Comparison of ENCODE assay signal across 26 cellular contexts in the genomic region with DNA sequence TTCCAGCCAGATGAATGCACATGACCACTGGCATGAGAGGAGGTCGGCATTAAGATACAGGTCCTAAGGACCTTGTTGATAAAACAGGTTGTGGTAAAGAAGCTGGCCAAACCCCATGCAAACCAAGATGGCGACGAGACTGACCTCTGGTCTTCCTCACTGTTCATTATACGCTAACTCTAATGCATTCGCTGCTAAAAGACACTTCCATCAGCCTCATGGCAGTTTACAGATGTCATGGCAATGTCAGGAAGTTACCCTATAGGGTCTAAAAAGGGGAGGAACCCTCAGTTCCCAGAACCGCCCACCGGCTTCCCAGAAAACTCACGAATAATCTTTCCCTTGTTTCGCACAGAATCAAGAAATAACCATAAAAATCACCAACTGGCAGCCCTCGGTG.
"Had no signal": no experiment of that assay in that cellular context is flagged by ENCODE, and none has a peak within 500 bp of the region (broad histone marks: within the 10 kb centered on the region; RNA-seq: fewer than 3 reads in every experiment).

No MANE protein-coding gene starts in this region.

- ATAC-seq: esophagus mucosa; gastrocnemius medialis; left ventricle myocardium superior; natural killer cell treated with Interleukin-12 subunit alpha and Interleukin-12 subunit beta and Interleukin-15 and Interleukin-18, amount 100 ng/mL, for 72 hours; psoas muscle; right cardiac atrium; stimulated activated memory B cell treated with anti-CD40 and anti-IgM and Interleukin-4, amounts not matched to agents 10 μg/mL and 1 μg/mL and 100 μg/mL, for 72 hours; stimulated activated naive CD8-positive, alpha-beta T cell treated with anti-CD3 and anti-CD28 coated beads, Interleukin-15, Interleukin-2, amounts not matched to agents 100 U/mL and 50 U/mL, for 24 hours had no signal

- H3K9me3 ChIP-seq: colonic mucosa, gastrocnemius medialis, mucosa of descending colon, psoas muscle, testis, tibial artery had no signal

- H3K27ac ChIP-seq: colonic mucosa, epithelial cell of prostate, gastrocnemius medialis, neural progenitor cell, psoas muscle, skin epidermis, spleen, testis, tibial artery had no signal

- H3K4me3 ChIP-seq: colonic mucosa, gastrocnemius medialis, lung, mucosa of descending colon, neural progenitor cell, psoas muscle, skin epidermis, spleen, testis, tibial artery had no signal

- FAIRE-seq: keratinocyte had no signal

- H3K36me3 ChIP-seq: colonic mucosa, neural progenitor cell, spleen, tibial artery had no signal

- H3K27me3 Mint-ChIP-seq: dendritic cell treated with granulocyte-macrophage colony-stimulating factor and Interleukin-4, amounts not matched to agents 40 ng/mL and 50 ng/mL, for 4 days; memory B cell; naive B cell; natural killer cell treated with Interleukin-12 subunit alpha and Interleukin-12 subunit beta and Interleukin-15 and Interleukin-18, amount 100 ng/mL, for 72 hours; stimulated activated memory B cell treated with anti-CD40 and anti-IgM and Interleukin-4, amounts not matched to agents 10 μg/mL and 1 μg/mL and 100 μg/mL, for 72 hours; type B pancreatic cell had no signal

- H3K9me3 Mint-ChIP-seq: dendritic cell treated with granulocyte-macrophage colony-stimulating factor and Interleukin-4, amounts not matched to agents 40 ng/mL and 50 ng/mL, for 4 days; memory B cell; natural killer cell treated with Interleukin-12 subunit alpha and Interleukin-12 subunit beta and Interleukin-15 and Interleukin-18, amount 100 ng/mL, for 72 hours; type B pancreatic cell had no signal

- H3K27ac Mint-ChIP-seq: dendritic cell treated with granulocyte-macrophage colony-stimulating factor and Interleukin-4, amounts not matched to agents 40 ng/mL and 50 ng/mL, for 4 days; endodermal cell; memory B cell; natural killer cell treated with Interleukin-12 subunit alpha and Interleukin-12 subunit beta and Interleukin-15 and Interleukin-18, amount 100 ng/mL, for 72 hours; stimulated activated memory B cell treated with anti-CD40 and anti-IgM and Interleukin-4, amounts not matched to agents 10 μg/mL and 1 μg/mL and 100 μg/mL, for 72 hours; type B pancreatic cell had no signal

- H3K27me3 ChIP-seq: colonic mucosa, gastrocnemius medialis, neural progenitor cell, spleen, testis, tibial artery had no signal

- H3K4me1 ChIP-seq: colonic mucosa, neural progenitor cell, psoas muscle, testis had no signal

- H3K4me2 ChIP-seq: neural progenitor cell had no signal

- H3K9ac ChIP-seq: neural progenitor cell had no signal

- H3K36me3 Mint-ChIP-seq: natural killer cell treated with Interleukin-12 subunit alpha and Interleukin-12 subunit beta and Interleukin-15 and Interleukin-18, amount 100 ng/mL, for 72 hours; type B pancreatic cell had no signal

- H3K4me3 Mint-ChIP-seq: dendritic cell treated with granulocyte-macrophage colony-stimulating factor and Interleukin-4, amounts not matched to agents 40 ng/mL and 50 ng/mL, for 4 days; endodermal cell; memory B cell; natural killer cell treated with Interleukin-12 subunit alpha and Interleukin-12 subunit beta and Interleukin-15 and Interleukin-18, amount 100 ng/mL, for 72 hours; neural progenitor cell; stimulated activated memory B cell treated with anti-CD40 and anti-IgM and Interleukin-4, amounts not matched to agents 10 μg/mL and 1 μg/mL and 100 μg/mL, for 72 hours; type B pancreatic cell had no signal

- H2AFZ ChIP-seq: neural progenitor cell had no signal

- DNase-seq: effector CD8-positive, alpha-beta T cell; endodermal cell; gastrocnemius medialis; left ventricle myocardium superior; naive B cell; psoas muscle; right cardiac atrium; spleen; stimulated activated CD4-positive, alpha-beta T cell treated with anti-CD3 and anti-CD28 coated beads, Interleukin-4, amount 100 ng/mL, for 4 hours; stimulated activated naive CD8-positive, alpha-beta T cell treated with anti-CD3 and anti-CD28 coated beads, Interleukin-15, Interleukin-2, amounts not matched to agents 100 U/mL and 50 U/mL, for 24 hours; substantia nigra; testis; tibial artery had no signal
